ENCODE assay signal across 8 cellular contexts in genomic region chr14:105525861-105526780, GRCh38. TPM values are rescaled to one million over a fixed set of nuclear protein-coding genes. Genes with fewer than 3 reads are reported as not detected.
DNase-seq lines count a peak whose midpoint lies in the region; ATAC-seq and TF ChIP-seq lines count a peak whose summit lies in the region.

TSS of gene TMEM121 (plus strand) at chr14:105526583. CDS start at chr14:105528835, 2,252 bp downstream.

- H3K9me3 ChIP-seq in upper lobe of right lung: no peaks in the 10 kb centered on the region

- no peaks in the 10 kb centered on the region for H3K9me3 Mint-ChIP-seq in activated CD8-positive, alpha-beta memory T cell treated with anti-CD3 and anti-CD28 coated beads, Interleukin-2, amount 10 ng/mL, durations not matched to agents 7 days and 5 days (ENCODE audit: low read depth)
- H3K9me3 Mint-ChIP-seq in activated B cell treated with CpG ODN at 0.5 μM for 24 hours (no peaks in the 10 kb centered on the region), naive B cell (peaks cover 0 to 1% (median 0%) of the 10 kb centered on the region in 7 donors)

- no peak within 1 kb of the TSS for H3K27ac ChIP-seq in upper lobe of right lung

- no peaks in the 10 kb centered on the region for H3K36me3 ChIP-seq in upper lobe of right lung

- DNase-seq in activated CD8-positive, alpha-beta memory T cell treated with anti-CD3 and anti-CD28 coated beads, Interleukin-2, amount 10 ng/mL, durations not matched to agents 7 days and 5 days: peak; percentile 47
- DNase-seq in activated CD8-positive, alpha-beta memory T cell treated with anti-CD3 and anti-CD28 coated beads for 24 hours: no peak
- DNase-seq in activated B cell treated with CpG ODN at 0.5 μM for 24 hours (no peak), epidermal melanocyte (ENCODE audit: insufficient read length, low spot score) (peak; percentile 33), naive B cell (peak; percentile 32), upper lobe of right lung (peak; percentile 59), NCI-H128 (lab: John Stamatoyannopoulos, UW; ENCODE audit: unreplicated experiment) (no peak), MV-4-11 (lab: John Stamatoyannopoulos, UW) (no peak)

- ATAC-seq in activated CD8-positive, alpha-beta memory T cell treated with anti-CD3 and anti-CD28 coated beads, Interleukin-2, amount 10 ng/mL, durations not matched to agents 7 days and 5 days: peak; percentile 20
- ATAC-seq in activated B cell treated with CpG ODN at 0.5 μM for 24 hours (ENCODE audit: low read depth) (peak; percentile 18), naive B cell (ENCODE audit: low read depth in 2 of 2) (peak; percentile 19 to 32), upper lobe of right lung (no peak)

- intact Hi-C loops in activated B cell treated with CpG ODN at 0.5 μM for 24 hours (cut with micrococcal nuclease): no loop called here
- intact Hi-C loops in upper lobe of right lung (cut with DNase I): no loop called here

- POLR2A ChIA-PET in activated B cell treated with CpG ODN at 0.5 μM for 24 hours (lab: Charles Lee): no interaction called here

- CTCF ChIA-PET in activated CD8-positive, alpha-beta memory T cell treated with anti-CD3 and anti-CD28 coated beads, Interleukin-2, amount 10 ng/mL, durations not matched to agents 7 days and 5 days (lab: Charles Lee): interaction anchor here (0.8 kb wide), 1 partner anchor 36 kb away, joined by 3 read pairs; no protein-coding TSS in a partner anchor
- CTCF ChIA-PET in activated B cell treated with CpG ODN at 0.5 μM for 24 hours (lab: Charles Lee): interaction anchor here (0.7 kb wide), 1 partner anchor 45 kb away, joined by 3 read pairs; no protein-coding TSS in a partner anchor

- peak within 1 kb of the TSS; percentile 64 for H3K4me3 ChIP-seq in upper lobe of right lung

- peaks cover 12% of the 10 kb centered on the region for H3K27me3 ChIP-seq in upper lobe of right lung

- H3K36me3 Mint-ChIP-seq in activated CD8-positive, alpha-beta memory T cell treated with anti-CD3 and anti-CD28 coated beads, Interleukin-2, amount 10 ng/mL, durations not matched to agents 7 days and 5 days: no peaks in the 10 kb centered on the region
- H3K36me3 Mint-ChIP-seq in activated B cell treated with CpG ODN at 0.5 μM for 24 hours (ENCODE audit: low read depth) (no peaks in the 10 kb centered on the region), naive B cell (no peaks in the 10 kb centered on the region)

- H3K4me3 Mint-ChIP-seq in activated CD8-positive, alpha-beta memory T cell treated with anti-CD3 and anti-CD28 coated beads, Interleukin-2, amount 10 ng/mL, durations not matched to agents 7 days and 5 days: peak within 1 kb of the TSS; percentile 61
- H3K4me3 Mint-ChIP-seq in activated B cell treated with CpG ODN at 0.5 μM for 24 hours (peak within 1 kb of the TSS; percentile 68), naive B cell (peak within 1 kb of the TSS; percentile 58 to 88 (median 82))

- no peak for TF ChIP-seq CTCF in activated B cell treated with CpG ODN at 0.5 μM for 24 hours (IDR thresholded peaks at IDR 0.05)
- no peak for TF ChIP-seq CTCF in upper lobe of right lung (IDR thresholded peaks at IDR 0.05)

- H3K4me1 Mint-ChIP-seq in activated CD8-positive, alpha-beta memory T cell treated with anti-CD3 and anti-CD28 coated beads, Interleukin-2, amount 10 ng/mL, durations not matched to agents 7 days and 5 days: peaks cover 19% of the 10 kb centered on the region
- peaks cover 27% of the 10 kb centered on the region for H3K4me1 Mint-ChIP-seq in activated B cell treated with CpG ODN at 0.5 μM for 24 hours
- H3K4me1 Mint-ChIP-seq in naive B cell: peaks cover 8 to 31% (median 31%) of the 10 kb centered on the region in 3 donors

- H3K4me1 ChIP-seq in upper lobe of right lung: peaks cover 28% of the 10 kb centered on the region

- H3K27me3 Mint-ChIP-seq in activated CD8-positive, alpha-beta memory T cell treated with anti-CD3 and anti-CD28 coated beads, Interleukin-2, amount 10 ng/mL, durations not matched to agents 7 days and 5 days: peaks cover 25% of the 10 kb centered on the region
- H3K27me3 Mint-ChIP-seq in activated B cell treated with CpG ODN at 0.5 μM for 24 hours (peaks cover 4% of the 10 kb centered on the region), naive B cell (peaks cover 8 to 23% (median 12%) of the 10 kb centered on the region in 3 donors)

- H3K27ac Mint-ChIP-seq in activated CD8-positive, alpha-beta memory T cell treated with anti-CD3 and anti-CD28 coated beads, Interleukin-2, amount 10 ng/mL, durations not matched to agents 7 days and 5 days: no peak within 1 kb of the TSS
- H3K27ac Mint-ChIP-seq in activated B cell treated with CpG ODN at 0.5 μM for 24 hours (no peak within 1 kb of the TSS), naive B cell (peak within 1 kb of the TSS in 4 of 6 donors; percentile 34 to 85 (median 70))

RNA-seq across cellular contexts. Expression of gene TMEM121, which starts in this region (rescaled TPM):
- total RNA-seq in activated CD8-positive, alpha-beta memory T cell treated with anti-CD3 and anti-CD28 coated beads, Interleukin-2, amount 10 ng/mL, durations not matched to agents 7 days and 5 days: 10 to 100 TPM; 11.5 to 11.9 TPM
- total RNA-seq in activated B cell treated with CpG ODN at 0.5 μM for 24 hours (0.95 and 1.6 TPM in 2 replicates), upper lobe of right lung (1.5 TPM)
- polyA plus RNA-seq in naive B cell (ENCODE audit: low read depth in 6 of 6): 1 to 10 TPM; 1.4 to 3.3 (median 1.9) TPM

Comparison
In these comparisons a context has a peak if more than half of its experiments do, and no peak if none do; other contexts are left out.
1. DNase-seq: peak in activated CD8-positive, alpha-beta memory T cell treated with anti-CD3 and anti-CD28 coated beads, Interleukin-2, amount 10 ng/mL, durations not matched to agents 7 days and 5 days (single experiment), epidermal melanocyte (single experiment), naive B cell (single experiment) and upper lobe of right lung (single experiment); none in activated CD8-positive, alpha-beta memory T cell treated with anti-CD3 and anti-CD28 coated beads for 24 hours (single experiment), activated B cell treated with CpG ODN at 0.5 μM for 24 hours (single experiment), NCI-H128 (single experiment) and MV-4-11 (single experiment).
2. H3K27ac Mint-ChIP-seq: peak in naive B cell (4 of 6); none in activated CD8-positive, alpha-beta memory T cell treated with anti-CD3 and anti-CD28 coated beads, Interleukin-2, amount 10 ng/mL, durations not matched to agents 7 days and 5 days (single experiment) and activated B cell treated with CpG ODN at 0.5 μM for 24 hours (single experiment).
3. Peak in every context shown above with its lines, with median percentiles within 50 percentile points of each other: H3K4me3 Mint-ChIP-seq.